Comparison of ENCODE assay signal across 23 cellular contexts in genomic region chr17:45946841-45947256, GRCh38. TPM values are rescaled to one million over a fixed set of nuclear protein-coding genes. Genes with fewer than 3 reads are reported as not detected.
DNase-seq lines count a peak whose midpoint lies in the region; ATAC-seq, FAIRE-seq and TF ChIP-seq lines count a peak whose summit lies in the region.
"Had no signal": no experiment of that assay in that cellular context is flagged by ENCODE, and none has a peak within 500 bp of the region (broad histone marks: within the 10 kb centered on the region; RNA-seq: fewer than 3 reads in every experiment).

No MANE protein-coding gene starts in this region.

- TF ChIP-seq CTCF in HepG2 (CRISPR knock-in tag; IDR thresholded peaks at IDR 0.05): peak; percentile 14; the same call in 1 of the 2 replicates
- TF ChIP-seq CTCF in PC-9 (conservative IDR thresholded peaks at IDR 0.05): no peak

- no peak for FAIRE-seq in HepG2 (lab: Jason Lieb, UNC)
- FAIRE-seq: A204.1 had no signal

- no peak for ATAC-seq in HepG2
- ATAC-seq: activated CD8-positive, alpha-beta T cell treated with anti-CD3 and anti-CD28 coated beads, Interleukin-2, amount 10 ng/mL, durations not matched to agents 7 days and 5 days; activated T-cell treated with anti-CD3 and anti-CD28 coated beads, Interleukin-2, amount 50 U/mL, for 72 hours had no signal

- in situ Hi-C loops in HepG2 (cut with HindIII; ENCODE audit: extremely low pct_ligation_motif_present, low pct_unique_long_range_greater_than_20kb): no loop called here

- no TSS peak for BruUV-seq in HepG2 (replicated peaks; lab: Mats Ljungman, UMichigan)
- no TSS peak for BruUV-seq in PC-9 (replicated peaks; lab: Mats Ljungman, UMichigan)

- H3K27ac ChIP-seq in caudate nucleus (ENCODE audit: low read depth, low read length) (peak overlapping the region; percentile 82), HepG2 (ENCODE audit: extremely low read length, insufficient read depth, low read length) (no peak overlapping the region), subcutaneous abdominal adipose tissue (ENCODE audit: low read depth, low read length) (peak overlapping the region; percentile 24), PC-9 (no peak overlapping the region)
- H3K27ac ChIP-seq: KMS-11, spleen, transverse colon had no signal

- H3K36me3 ChIP-seq in HepG2 (replicated peaks in 1 of 2; ENCODE audit: control insufficient read depth in 1 of 2, insufficient read depth in 2 of 2, low read length in 2 of 2): no peaks in the 10 kb centered on the region
- H3K36me3 ChIP-seq in subcutaneous abdominal adipose tissue (ENCODE audit: control insufficient read depth in 5 of 5, insufficient read depth in 5 of 5, low read length in 5 of 5): no peaks in the 10 kb centered on the region
- no peaks in the 10 kb centered on the region for H3K36me3 ChIP-seq in PC-9 (ENCODE audit: low read depth)
- H3K36me3 ChIP-seq: left ventricle myocardium inferior, spleen, transverse colon had no signal

- WGBS in HepG2 (ENCODE audit: low lambda C conversion rate): 93% methylated on average over 4 of the region's 4 CpGs

- no peak for TF ChIP-seq RAD21 in HepG2 (CRISPR knock-in tag; IDR thresholded peaks at IDR 0.05)

- H3K9me3 ChIP-seq in HepG2 (ENCODE audit: low read length) (no peaks in the 10 kb centered on the region), subcutaneous abdominal adipose tissue (ENCODE audit: control insufficient read depth in 5 of 5, low read length in 5 of 5) (no peaks in the 10 kb centered on the region), PC-9 (ENCODE audit: insufficient read depth, low read depth) (no peaks in the 10 kb centered on the region)
- H3K9me3 ChIP-seq: left ventricle myocardium inferior, spleen, transverse colon had no signal

- intact Hi-C loops in HepG2 (cut with micrococcal nuclease; ENCODE audit: unreplicated experiment) (loop anchor here (10.0 kb wide), 1 partner anchor 52 kb away; the partner anchor contains the start of gene MAPT), PC-9 (cut with micrococcal nuclease; ENCODE audit: unreplicated experiment) (no loop called here)

- H3K4me1 ChIP-seq in HepG2 (ENCODE audit: insufficient read depth, low read length): peaks cover 15% of the 10 kb centered on the region
- H3K4me1 ChIP-seq in subcutaneous abdominal adipose tissue (ENCODE audit: control insufficient read depth in 5 of 5, insufficient read depth in 5 of 5, low read length in 5 of 5): peaks cover 5 to 44% (median 28%) of the 10 kb centered on the region in 5 donors
- peaks cover 5% of the 10 kb centered on the region; the same call in 1 of the 2 replicates for H3K4me1 ChIP-seq in PC-9 (replicated peaks; ENCODE audit: insufficient read depth)

- H3K9ac ChIP-seq in HepG2 (ENCODE audit: insufficient read depth, low read depth, low read length): no peak overlapping the region
- peak overlapping the region in 1 of 5 donors; percentile 30 for H3K9ac ChIP-seq in subcutaneous abdominal adipose tissue (ENCODE audit: low read length in 5 of 5)
- H3K9ac ChIP-seq: KMS-11 had no signal

- TF ChIP-seq EP300 in HepG2 (IDR thresholded peaks at IDR 0.05; ENCODE audit: low read depth in 2 of 2, low read length in 2 of 2): no peak
- no peak for TF ChIP-seq EP300 in HepG2 (CRISPR knock-in tag; IDR thresholded peaks at IDR 0.05; ENCODE audit: borderline replicate concordance)

- H2AFZ ChIP-seq in HepG2 (ENCODE audit: low read length): no peak overlapping the region
- H2AFZ ChIP-seq in PC-9: no peak overlapping the region

- no peak for TF ChIP-seq POLR2A in HepG2 (IDR thresholded peaks at IDR 0.05; ENCODE audit: insufficient read depth in 1 of 2, low read depth in 2 of 2, low read length in 2 of 2)

- DNase-seq in NCI-H1436 (lab: John Stamatoyannopoulos, UW): peak; percentile 7
- DNase-seq in NCI-H1436 treated with DMSO at 0.1 percent for 48 hours (lab: John Stamatoyannopoulos, UW): no peak
- DNase-seq in caudate nucleus (lab: John Stamatoyannopoulos, UW): peak in 30 of 61 donors; percentile 18 to 82 (median 52)
- DNase-seq in HepG2 (ENCODE audit: low spot score): no peak
- no peak for DNase-seq in PC-9
- no peak for DNase-seq in activated CD4-positive, CD25-positive, alpha-beta regulatory T cell (lab: John Stamatoyannopoulos, UW)
- no peak for DNase-seq in NCI-H524 (lab: John Stamatoyannopoulos, UW)
- DNase-seq: activated CD8-positive, alpha-beta T cell treated with anti-CD3 and anti-CD28 coated beads, Interleukin-2, amount 10 ng/mL, durations not matched to agents 7 days and 5 days; activated naive CD8-positive, alpha-beta T cell treated with anti-CD3 and anti-CD28 coated beads, Interleukin-2, amount 10 ng/mL, durations not matched to agents 7 days and 5 days; central memory CD4-positive, alpha-beta T cell; DMS79 treated with DMSO at 0.1 percent for 48 hours; H9; left ventricle myocardium inferior; NCI-H1105; NK-92 treated with Interleukin-12 subunit alpha and Interleukin-12 subunit beta, amount 100 ng/mL, for 24 hours; spleen; T-helper 2 cell; transverse colon had no signal

- CTCF ChIA-PET in HepG2 (lab: Yijun Ruan, JAX; ENCODE audit: low intra/inter-chr PET ratio, low total read pairs) (no interaction called here), PC-9 (lab: Charles Lee) (interaction anchor here (1.1 kb wide), 1 partner anchor 95 kb away, joined by 3 read pairs; no protein-coding TSS in a partner anchor)

- H3F3A ChIP-seq in PC-9 (ENCODE audit: insufficient read depth, low read depth): peaks cover 5% of the 10 kb centered on the region; the same call in 1 of the 2 replicates

- no peak overlapping the region for H3K4me2 ChIP-seq in HepG2 (ENCODE audit: low read depth, low read length)
- H3K4me2 ChIP-seq in PC-9: no peak overlapping the region
- H3K4me2 ChIP-seq: KMS-11 had no signal

- H3K27me3 ChIP-seq in HepG2 (ENCODE audit: control insufficient read depth in 1 of 2, insufficient read depth in 2 of 2, low read length in 2 of 2) (peaks cover 4 to 12% of the 10 kb centered on the region in 2 experiments; a peak in 4 of 5 replicates), subcutaneous abdominal adipose tissue (ENCODE audit: control insufficient read depth in 5 of 5, insufficient read depth in 4 of 5, low read length in 5 of 5) (peaks cover 0 to 5% (median 3%) of the 10 kb centered on the region in 5 donors), PC-9 (ENCODE audit: insufficient read depth, low read depth) (peaks cover 64% of the 10 kb centered on the region)

- H4K20me1 ChIP-seq in HepG2 (ENCODE audit: insufficient read depth, low read length) (no peaks in the 10 kb centered on the region), PC-9 (ENCODE audit: insufficient read depth) (no peaks in the 10 kb centered on the region)

- H3K4me3 ChIP-seq in HepG2 (replicated peaks in 1 of 3; ENCODE audit: insufficient read depth in 1 of 3, low read depth in 2 of 3, low read length in 3 of 3) (no peak overlapping the region), subcutaneous abdominal adipose tissue (ENCODE audit: low read depth in 1 of 5, low read length in 5 of 5) (no peak overlapping the region), PC-9 (no peak overlapping the region)
- H3K4me3 ChIP-seq: left ventricle myocardium inferior, spleen, transverse colon had no signal

- no peaks in the 10 kb centered on the region for H3K79me2 ChIP-seq in HepG2 (ENCODE audit: insufficient read depth, low read length)
- H3K79me2 ChIP-seq in PC-9 (ENCODE audit: low read depth): no peaks in the 10 kb centered on the region

- POLR2A ChIA-PET in HepG2 (lab: Yijun Ruan, JAX) (interaction anchor here (3.2 kb wide), 1 partner anchor 11 kb away, joined by 28 read pairs; no protein-coding TSS in a partner anchor), PC-9 (lab: Charles Lee; ENCODE audit: unreplicated experiment) (no interaction called here)

- no peaks in the 10 kb centered on the region for H3K9me2 ChIP-seq in PC-9 (ENCODE audit: insufficient read depth)

RNA-seq across cellular contexts. Expression of gene STH, which starts 52.2 kb away (rescaled TPM):
- total RNA-seq in HepG2 (2016; rRNA removed; fragmentation: Illumina TruSeq; extraction: Trizol) (not detected in 2 replicates), PC-9 (2021) (not detected in 2 replicates)
- not detected in 2 replicates for total RNA-seq in HepG2 (2016; cell fraction: cytosol; rRNA removed; fragmentation: Illumina TruSeq; extraction: Trizol; ENCODE audit: low read depth)
- total RNA-seq in HepG2 (2016; cell fraction: insoluble cytoplasmic fraction; rRNA removed; fragmentation: Illumina TruSeq; extraction: Trizol): not detected in 2 replicates
- total RNA-seq in HepG2 (2016; cell fraction: membrane; rRNA removed; fragmentation: Illumina TruSeq; extraction: Trizol): not detected in 2 replicates
- not detected in 2 replicates for total RNA-seq in HepG2 (2016; cell fraction: nucleus; rRNA removed; fragmentation: Illumina TruSeq; extraction: Trizol)
- polyA plus RNA-seq in HepG2 (2011; rRNA removed): 0.37 TPM in 1 of 2 replicates, not detected in the other
- polyA plus RNA-seq in HepG2 (2011; cell fraction: cytosol; rRNA removed): not detected in 2 replicates
- not detected in 2 replicates for polyA plus RNA-seq in HepG2 (2011; cell fraction: nucleus; rRNA removed)
- not detected in 2 replicates for polyA plus RNA-seq in HepG2 (2012)
- not detected in 2 replicates for polyA plus RNA-seq in HepG2 (2016; cell fraction: cytosol; fragmentation: Illumina TruSeq; extraction: Trizol; ENCODE audit: low read depth)
- polyA plus RNA-seq in HepG2 (2016; cell fraction: insoluble cytoplasmic fraction; fragmentation: Illumina TruSeq; extraction: Trizol; ENCODE audit: low read depth): not detected in 2 replicates
- polyA plus RNA-seq in HepG2 (2016; cell fraction: membrane; fragmentation: Illumina TruSeq; extraction: Trizol; ENCODE audit: low read depth): not detected in 2 replicates
- not detected in 2 replicates for polyA plus RNA-seq in HepG2 (2016; cell fraction: nucleus; fragmentation: Illumina TruSeq; extraction: Trizol; ENCODE audit: insufficient read depth, low read depth)
- polyA minus RNA-seq in HepG2 (2011; rRNA and poly(A)+ RNA removed; ENCODE audit: low replicate concordance): 0.78 TPM in 1 of 2 replicates, not detected in the other
- not detected in 2 replicates for polyA minus RNA-seq in HepG2 (2011; cell fraction: cytosol; rRNA and poly(A)+ RNA removed)
- polyA minus RNA-seq in HepG2 (2011; cell fraction: nucleus; rRNA and poly(A)+ RNA removed): not detected in 2 replicates
- total RNA-seq: activated CD8-positive, alpha-beta T cell treated with anti-CD3 and anti-CD28 coated beads, Interleukin-2, amount 10 ng/mL, durations not matched to agents 7 days and 5 days; activated naive CD8-positive, alpha-beta T cell treated with anti-CD3 and anti-CD28 coated beads, Interleukin-2, amount 10 ng/mL, durations not matched to agents 7 days and 5 days; activated T-cell treated with anti-CD3 and anti-CD28 coated beads, Interleukin-2, amount 50 U/mL, for 72 hours; H9; left ventricle myocardium inferior; spleen; transverse colon had no signal
- polyA plus RNA-seq: CD14-positive monocyte, spleen had no signal

RNA-seq across cellular contexts. Expression of gene MAPT, which starts 52.5 kb away (rescaled TPM):
- total RNA-seq in HepG2 (2016; rRNA removed; fragmentation: Illumina TruSeq; extraction: Trizol) (2.1 and 3.6 TPM in 2 replicates), PC-9 (2021) (0.85 and 1.0 TPM in 2 replicates)
- 2.0 and 2.2 TPM in 2 replicates for total RNA-seq in HepG2 (2016; cell fraction: cytosol; rRNA removed; fragmentation: Illumina TruSeq; extraction: Trizol; ENCODE audit: low read depth)
- 1.7 and 2.4 TPM in 2 replicates for total RNA-seq in HepG2 (2016; cell fraction: insoluble cytoplasmic fraction; rRNA removed; fragmentation: Illumina TruSeq; extraction: Trizol)
- total RNA-seq in HepG2 (2016; cell fraction: membrane; rRNA removed; fragmentation: Illumina TruSeq; extraction: Trizol): 2.1 and 2.3 TPM in 2 replicates
- 1.8 and 2.7 TPM in 2 replicates for total RNA-seq in HepG2 (2016; cell fraction: nucleus; rRNA removed; fragmentation: Illumina TruSeq; extraction: Trizol)
- 2.8 and 3.3 TPM in 2 replicates for polyA plus RNA-seq in HepG2 (2011; rRNA removed)
- polyA plus RNA-seq in HepG2 (2011; cell fraction: cytosol; rRNA removed): 1.4 and 1.9 TPM in 2 replicates
- polyA plus RNA-seq in HepG2 (2011; cell fraction: nucleus; rRNA removed): 3.1 and 3.6 TPM in 2 replicates
- 3.8 and 7.8 TPM in 2 replicates for polyA plus RNA-seq in HepG2 (2012)
- 6.6 and 6.7 TPM in 2 replicates for polyA plus RNA-seq in HepG2 (2016; cell fraction: cytosol; fragmentation: Illumina TruSeq; extraction: Trizol; ENCODE audit: low read depth)
- polyA plus RNA-seq in HepG2 (2016; cell fraction: insoluble cytoplasmic fraction; fragmentation: Illumina TruSeq; extraction: Trizol; ENCODE audit: low read depth): 4.1 and 6.8 TPM in 2 replicates
- 4.0 and 5.5 TPM in 2 replicates for polyA plus RNA-seq in HepG2 (2016; cell fraction: membrane; fragmentation: Illumina TruSeq; extraction: Trizol; ENCODE audit: low read depth)
- 3.8 and 5.1 TPM in 2 replicates for polyA plus RNA-seq in HepG2 (2016; cell fraction: nucleus; fragmentation: Illumina TruSeq; extraction: Trizol; ENCODE audit: insufficient read depth, low read depth)
- polyA minus RNA-seq in HepG2 (2011; rRNA and poly(A)+ RNA removed; ENCODE audit: low replicate concordance): 2.0 and 2.7 TPM in 2 replicates
- polyA minus RNA-seq in HepG2 (2011; cell fraction: cytosol; rRNA and poly(A)+ RNA removed): 0.97 and 2.1 TPM in 2 replicates
- 1.4 and 1.7 TPM in 2 replicates for polyA minus RNA-seq in HepG2 (2011; cell fraction: nucleus; rRNA and poly(A)+ RNA removed)
- polyA plus RNA-seq: CD14-positive monocyte had no signal

Comparison
In these comparisons a context has a peak if more than half of its experiments do, and no peak if none do; other contexts are left out.
1. H3K27ac ChIP-seq: peak in caudate nucleus (single experiment) and subcutaneous abdominal adipose tissue (single experiment); none in HepG2 (single experiment) and PC-9 (single experiment).